In genomic region chr1:46687910-46688509, GRCh38 we compare ENCODE assay signal across 14 cellular contexts. TPM values are rescaled to one million over a fixed set of nuclear protein-coding genes. Genes with fewer than 3 reads are reported as not detected.
DNase-seq lines count a peak whose midpoint lies in the region; ATAC-seq and TF ChIP-seq lines count a peak whose summit lies in the region.
"Had no signal": no experiment of that assay in that cellular context is flagged by ENCODE, and none has a peak within 500 bp of the region (broad histone marks: within the 10 kb centered on the region; RNA-seq: fewer than 3 reads in every experiment).

No MANE protein-coding gene starts in this region.

- H3F3A ChIP-seq in PC-3 (ENCODE audit: low read length, unreplicated experiment), result no peaks in the 10 kb centered on the region

- peak overlapping the region; percentile 65 for H3K27ac Mint-ChIP-seq in activated naive CD8-positive, alpha-beta T cell
- H3K27ac Mint-ChIP-seq in activated naive CD8-positive, alpha-beta T cell treated with anti-CD3 and anti-CD28 coated beads, Interleukin-2, amount 50 U/mL, for 24 hours, result no peak overlapping the region
- H3K27ac Mint-ChIP-seq: activated CD4-positive, alpha-beta T cell treated with anti-CD3 and anti-CD28 coated beads, Interleukin-2, amount 10 ng/mL, durations not matched to agents 7 days and 5 days; activated T-helper 1 cell treated with anti-CD3 and anti-CD28 coated beads, Interleukin-12 subunit alpha, Interleukin-12 subunit beta, Interleukin-2, Interleukin-4 antibody, amounts not matched to agents 30 ng/mL and 10 ng/mL and 1 ng/mL, durations not matched to agents 14 hours and 24 hours and 36 hours had no signal

- H3K27ac ChIP-seq in PC-3 (ENCODE audit: low read length), result no peak overlapping the region
- peak overlapping the region; percentile 40 to 57 (median 50) for H3K27ac ChIP-seq in esophagus muscularis mucosa (replicated peaks in 1 of 4)
- peak overlapping the region; percentile 34 to 36 for H3K27ac ChIP-seq in thoracic aorta

- H3K4me1 ChIP-seq in PC-3 (ENCODE audit: insufficient read depth, low read length), result peaks cover 19% of the 10 kb centered on the region
- peaks cover 14 to 38% (median 31%) of the 10 kb centered on the region in 4 donors for H3K4me1 ChIP-seq in esophagus muscularis mucosa
- peaks cover 4 to 19% of the 10 kb centered on the region in 2 donors for H3K4me1 ChIP-seq in thoracic aorta (ENCODE audit: control insufficient read depth in 1 of 2, low read depth in 2 of 2)

- no peak for ATAC-seq in activated naive CD8-positive, alpha-beta T cell treated with anti-CD3 and anti-CD28 coated beads, Interleukin-2, amount 50 U/mL, for 24 hours
- ATAC-seq in PC-3 (no peak; the same call in 1 of the 2 replicates), thoracic aorta (ENCODE audit: insufficient number of reproducible peaks, low FRiP score, low read depth) (no peak), sciatic nerve (no peak)

- intact Hi-C loops in PC-3 (cut with micrococcal nuclease) (loop anchor here (5.0 kb wide), 1 partner anchor 39 kb away; no protein-coding TSS in a partner anchor), esophagus muscularis mucosa (cut with DNase I) (no loop called here), sciatic nerve (cut with DNase I) (no loop called here)

- H3K4me2 ChIP-seq in PC-3 (ENCODE audit: low read length), result peak overlapping the region; percentile 24

- H3K9ac ChIP-seq in PC-3 (ENCODE audit: low read length), result no peak overlapping the region

- no TSS peak for BruUV-seq in PC-3 (replicated peaks; lab: Mats Ljungman, UMichigan)

- H3K9me3 ChIP-seq in PC-3 (ENCODE audit: low read length) (no peaks in the 10 kb centered on the region), esophagus muscularis mucosa (no peaks in the 10 kb centered on the region), thoracic aorta (no peaks in the 10 kb centered on the region)

- H3K4me3 Mint-ChIP-seq in activated naive CD8-positive, alpha-beta T cell, result no peak overlapping the region
- no peak overlapping the region for H3K4me3 Mint-ChIP-seq in activated naive CD8-positive, alpha-beta T cell treated with anti-CD3 and anti-CD28 coated beads, Interleukin-2, amount 50 U/mL, for 24 hours
- H3K4me3 Mint-ChIP-seq: activated CD4-positive, alpha-beta T cell treated with anti-CD3 and anti-CD28 coated beads, Interleukin-2, amount 10 ng/mL, durations not matched to agents 7 days and 5 days; activated T-helper 1 cell treated with anti-CD3 and anti-CD28 coated beads, Interleukin-12 subunit alpha, Interleukin-12 subunit beta, Interleukin-2, Interleukin-4 antibody, amounts not matched to agents 30 ng/mL and 10 ng/mL and 1 ng/mL, durations not matched to agents 14 hours and 24 hours and 36 hours had no signal

- no peaks in the 10 kb centered on the region for H3K27me3 Mint-ChIP-seq in activated naive CD8-positive, alpha-beta T cell
- no peaks in the 10 kb centered on the region for H3K27me3 Mint-ChIP-seq in activated naive CD8-positive, alpha-beta T cell treated with anti-CD3 and anti-CD28 coated beads, Interleukin-2, amount 50 U/mL, for 24 hours
- H3K27me3 Mint-ChIP-seq: activated CD4-positive, alpha-beta T cell treated with anti-CD3 and anti-CD28 coated beads, Interleukin-2, amount 10 ng/mL, durations not matched to agents 7 days and 5 days had no signal

- TF ChIP-seq CTCF in PC-3 (conservative IDR thresholded peaks at IDR 0.05; ENCODE audit: low read depth, low read length) (no peak), esophagus muscularis mucosa (IDR thresholded peaks at IDR 0.05) (no peak), thoracic aorta (IDR thresholded peaks at IDR 0.05) (no peak)

- H3K36me3 ChIP-seq in PC-3 (ENCODE audit: low read depth, low read length), result peaks cover 83% of the 10 kb centered on the region
- H3K36me3 ChIP-seq in esophagus muscularis mucosa, result peaks cover 52 to 88% (median 70%) of the 10 kb centered on the region in 4 donors
- peaks cover 55% of the 10 kb centered on the region for H3K36me3 ChIP-seq in thoracic aorta

- H3K36me3 Mint-ChIP-seq in activated naive CD8-positive, alpha-beta T cell, result peaks cover 2% of the 10 kb centered on the region
- peaks cover 46% of the 10 kb centered on the region for H3K36me3 Mint-ChIP-seq in activated naive CD8-positive, alpha-beta T cell treated with anti-CD3 and anti-CD28 coated beads, Interleukin-2, amount 50 U/mL, for 24 hours (ENCODE audit: low read depth)

- POLR2A ChIA-PET in PC-3 (lab: Charles Lee; ENCODE audit: unreplicated experiment), result no interaction called here

- peaks cover 21% of the 10 kb centered on the region for H3K4me1 Mint-ChIP-seq in activated naive CD8-positive, alpha-beta T cell (ENCODE audit: low read depth)
- peaks cover 23% of the 10 kb centered on the region for H3K4me1 Mint-ChIP-seq in activated naive CD8-positive, alpha-beta T cell treated with anti-CD3 and anti-CD28 coated beads, Interleukin-2, amount 50 U/mL, for 24 hours

- no peaks in the 10 kb centered on the region for H3K79me2 ChIP-seq in PC-3 (ENCODE audit: low read length)

- no peak for TF ChIP-seq EP300 in esophagus muscularis mucosa (IDR thresholded peaks at IDR 0.05)

- CTCF ChIA-PET in PC-3 (lab: Charles Lee), result no interaction called here

- TF ChIP-seq POLR2A in esophagus muscularis mucosa (IDR thresholded peaks at IDR 0.05; ENCODE audit: low read depth), result no peak

- H4K20me1 ChIP-seq in PC-3 (ENCODE audit: low read length), result no peaks in the 10 kb centered on the region

- H3K9me3 Mint-ChIP-seq in activated naive CD8-positive, alpha-beta T cell (ENCODE audit: low read depth), result no peaks in the 10 kb centered on the region
- no peaks in the 10 kb centered on the region for H3K9me3 Mint-ChIP-seq in activated naive CD8-positive, alpha-beta T cell treated with anti-CD3 and anti-CD28 coated beads, Interleukin-2, amount 50 U/mL, for 24 hours
- H3K9me3 Mint-ChIP-seq: activated CD4-positive, alpha-beta T cell treated with anti-CD3 and anti-CD28 coated beads, Interleukin-2, amount 10 ng/mL, durations not matched to agents 7 days and 5 days; activated T-helper 1 cell treated with anti-CD3 and anti-CD28 coated beads, Interleukin-12 subunit alpha, Interleukin-12 subunit beta, Interleukin-2, Interleukin-4 antibody, amounts not matched to agents 30 ng/mL and 10 ng/mL and 1 ng/mL, durations not matched to agents 14 hours and 24 hours and 36 hours had no signal

- H3K27me3 ChIP-seq in PC-3 (ENCODE audit: low read length) (no peaks in the 10 kb centered on the region), esophagus muscularis mucosa (no peaks in the 10 kb centered on the region), thoracic aorta (replicated peaks; ENCODE audit: insufficient read depth) (no peaks in the 10 kb centered on the region)

- DNase-seq in activated naive CD8-positive, alpha-beta T cell treated with anti-CD3 and anti-CD28 coated beads, Interleukin-2, amount 50 U/mL, for 24 hours, result no peak
- no peak for DNase-seq in PC-3
- peak; percentile 87 for DNase-seq in esophagus muscularis mucosa (ENCODE audit: extremely low spot score)
- no peak for DNase-seq in thoracic aorta (ENCODE audit: low spot score)
- DNase-seq in superior temporal gyrus (ENCODE audit: extremely low spot score), result no peak
- DNase-seq in iPS-NIHi7 (ENCODE audit: extremely low spot score), result no peak
- DNase-seq in sciatic nerve (ENCODE audit: low spot score), result no peak
- DNase-seq: activated CD4-positive, alpha-beta T cell treated with anti-CD3 and anti-CD28 coated beads, Interleukin-2, amount 10 ng/mL, durations not matched to agents 7 days and 5 days had no signal

- H2AFZ ChIP-seq in PC-3 (ENCODE audit: low read length), result no peak overlapping the region

- 71% methylated on average over 9 of the region's 9 CpGs for WGBS in esophagus muscularis mucosa

- no peak overlapping the region for H3K4me3 ChIP-seq in PC-3 (ENCODE audit: low read length)
- H3K4me3 ChIP-seq in esophagus muscularis mucosa, result no peak overlapping the region
- H3K4me3 ChIP-seq in thoracic aorta, result no peak overlapping the region

- H3K9me2 ChIP-seq in PC-3 (replicated peaks; ENCODE audit: low read length), result no peaks in the 10 kb centered on the region

RNA-seq across cellular contexts. Expression of gene TEX38, which starts 16.4 kb away (rescaled TPM):
- total RNA-seq in PC-3 (2014; rRNA removed) (not detected in 2 replicates), esophagus muscularis mucosa (not detected), thoracic aorta (not detected), sciatic nerve (not detected)
- total RNA-seq: activated CD4-positive, alpha-beta T cell treated with anti-CD3 and anti-CD28 coated beads, Interleukin-2, amount 10 ng/mL, durations not matched to agents 7 days and 5 days; astrocyte; dermis microvascular lymphatic vessel endothelial cell; NCI-H460; pulmonary artery endothelial cell had no signal

RNA-seq across cellular contexts. Expression of gene ATPAF1, which starts 19.8 kb away (rescaled TPM):
- total RNA-seq in PC-3 (2014; rRNA removed) (68.3 and 83.7 TPM in 2 replicates), esophagus muscularis mucosa (10 to 100 TPM; 64.4 to 88.0 (median 68.5) TPM), thoracic aorta (10 to 100 TPM; 38.5 to 55.6 TPM), sciatic nerve (24.0 TPM)

RNA-seq across cellular contexts. Expression of gene EFCAB14, which starts 30.9 kb away (rescaled TPM):
- 45.7 and 52.3 TPM in 2 replicates for total RNA-seq in PC-3 (2014; rRNA removed)
- 100 to 1,000 TPM in 2 of 4 donors, 10 to 100 TPM in 2; 83.5 to 113 (median 104) TPM for total RNA-seq in esophagus muscularis mucosa
- 100 to 1,000 TPM; 102 to 107 TPM for total RNA-seq in thoracic aorta
- 109 TPM for total RNA-seq in sciatic nerve
